Comparison of ENCODE assay signal across 8 cellular contexts in the genomic region with DNA sequence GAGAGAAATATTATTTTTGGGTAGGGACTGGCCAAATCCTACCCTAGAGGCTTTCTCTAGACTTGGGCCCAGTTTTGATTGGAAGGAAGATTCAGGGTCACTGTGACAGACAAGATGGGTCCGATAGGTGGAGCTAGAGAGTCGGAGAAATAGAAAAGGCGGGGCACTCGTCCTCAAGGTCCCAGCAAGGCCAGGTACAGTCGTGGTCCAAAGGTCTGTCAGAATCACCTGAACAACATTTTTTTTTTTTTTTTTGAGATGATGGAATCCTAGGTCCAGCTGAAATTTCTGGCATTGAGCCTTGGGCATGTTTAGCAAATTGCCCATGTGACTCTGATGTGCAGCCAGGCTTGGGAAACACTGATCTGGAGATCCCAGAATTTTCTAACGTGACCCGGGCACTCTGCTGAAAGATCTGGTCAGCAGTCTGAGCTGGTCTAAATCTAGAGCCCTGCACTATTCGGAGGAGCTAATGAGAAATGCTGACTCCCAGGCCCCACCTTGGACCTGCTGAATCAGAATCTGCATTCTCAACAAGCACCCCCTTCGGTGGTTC. TPM values are rescaled to one million over a fixed set of nuclear protein-coding genes. Genes with fewer than 3 reads are reported as not detected.
DNase-seq lines count a peak whose midpoint lies in the region; ATAC-seq and TF ChIP-seq lines count a peak whose summit lies in the region.

No MANE protein-coding gene starts in this region.

- no peaks in the 10 kb centered on the region for H3K9me3 Mint-ChIP-seq in GM23338
- no peaks in the 10 kb centered on the region for H3K9me3 Mint-ChIP-seq in activated T-helper 17 cell treated with anti-CD3 and anti-CD28 coated beads, Interleukin-2, amount 50 U/mL, for 72 hours

- H3K36me3 Mint-ChIP-seq in GM23338 (ENCODE audit: low read depth), result no peaks in the 10 kb centered on the region
- H3K36me3 Mint-ChIP-seq in activated T-helper 17 cell treated with anti-CD3 and anti-CD28 coated beads, Interleukin-2, amount 50 U/mL, for 72 hours (ENCODE audit: low read depth), result no peaks in the 10 kb centered on the region

- no peak overlapping the region for H3K27ac Mint-ChIP-seq in GM23338
- H3K27ac Mint-ChIP-seq in activated T-helper 17 cell treated with anti-CD3 and anti-CD28 coated beads, Interleukin-2, amount 50 U/mL, for 72 hours, result no peak overlapping the region

- 26% methylated on average over 9 of the region's 9 CpGs for WGBS in prostate gland

- peak; percentile 11 for DNase-seq in GDM1 (lab: John Stamatoyannopoulos, UW)
- peak; percentile 92 for DNase-seq in GM23338 (ENCODE audit: low spot score)
- DNase-seq in RWPE1 (ENCODE audit: low spot score), result peak; percentile 82
- peak; percentile 74 for DNase-seq in germinal center (ENCODE audit: low spot score)
- peak; percentile 67 for DNase-seq in prostate gland (ENCODE audit: low spot score)
- no peak for DNase-seq in occipital lobe (lab: John Stamatoyannopoulos, UW)

- POLR2A ChIA-PET in RWPE1 (lab: Yijun Ruan, JAX; ENCODE audit: low non-redundant PET), result no interaction called here

- no peaks in the 10 kb centered on the region for H3F3A ChIP-seq in GM23338 (replicated peaks; ENCODE audit: low read depth)
- no peaks in the 10 kb centered on the region for H3F3A ChIP-seq in Loucy (ENCODE audit: low read depth)

- H3K79me2 ChIP-seq in GM23338 (replicated peaks; ENCODE audit: insufficient read depth), result no peaks in the 10 kb centered on the region
- H3K79me2 ChIP-seq in Loucy (ENCODE audit: insufficient read depth, low read length), result no peaks in the 10 kb centered on the region

- H3K4me3 ChIP-seq in GM23338, result no peak overlapping the region
- no peak overlapping the region for H3K4me3 ChIP-seq in Loucy (ENCODE audit: low read length, poor library complexity, severe bottlenecking)
- H3K4me3 ChIP-seq in prostate gland, result no peak overlapping the region

- intact Hi-C loops in prostate gland (cut with DNase I), result loop anchor here (2.0 kb wide), 1 partner anchor 86 kb away; no protein-coding TSS in a partner anchor

- no peaks in the 10 kb centered on the region for H3K9me2 ChIP-seq in GM23338 (ENCODE audit: insufficient read depth)
- no peaks in the 10 kb centered on the region for H3K9me2 ChIP-seq in Loucy (replicated peaks; ENCODE audit: low read depth, low read length)

- H3K9me3 ChIP-seq in Loucy (ENCODE audit: insufficient read depth, low read depth, low read length), result no peaks in the 10 kb centered on the region
- H3K9me3 ChIP-seq in prostate gland, result no peaks in the 10 kb centered on the region

- H3K4me2 ChIP-seq in GM23338 (no peak overlapping the region), Loucy (ENCODE audit: low read depth, low read length, poor library complexity, severe bottlenecking) (no peak overlapping the region)

- peak; percentile 74 for ATAC-seq in GM23338
- ATAC-seq in activated T-helper 17 cell treated with anti-CD3 and anti-CD28 coated beads, Interleukin-2, amount 50 U/mL, for 72 hours (replicated peaks), result peak; percentile 78

- CTCF ChIA-PET in RWPE1 (lab: Yijun Ruan, JAX), result interaction anchor here (0.6 to 1.6 kb wide), 18 partner anchors 10 to 1699 kb away, joined by 3 to 9 read pairs (median 4); partner anchors contain the start of gene PDIA6

- peaks cover 7% of the 10 kb centered on the region for H3K4me1 Mint-ChIP-seq in GM23338
- H3K4me1 Mint-ChIP-seq in activated T-helper 17 cell treated with anti-CD3 and anti-CD28 coated beads, Interleukin-2, amount 50 U/mL, for 72 hours, result peaks cover 7% of the 10 kb centered on the region

- H2AFZ ChIP-seq in GM23338 (peak overlapping the region; percentile 14; the same call in 1 of the 2 replicates), Loucy (ENCODE audit: low read length) (peak overlapping the region; percentile 16; the same call in 1 of the 2 replicates)

- no peak for TF ChIP-seq POLR2A in prostate gland (IDR thresholded peaks at IDR 0.05)

- TF ChIP-seq CTCF in GM23338 (conservative IDR thresholded peaks at IDR 0.05; ENCODE audit: low read depth in 2 of 2), result peak; percentile 78 to 89
- peak; percentile 91 for TF ChIP-seq CTCF in Loucy (conservative IDR thresholded peaks at IDR 0.05; ENCODE audit: low read length)
- peak; percentile 90 for TF ChIP-seq CTCF in RWPE1 (conservative IDR thresholded peaks at IDR 0.05; ENCODE audit: low read depth)
- peak; percentile 62 to 72 (median 68) for TF ChIP-seq CTCF in prostate gland (IDR thresholded peaks at IDR 0.05)

- peaks cover 6% of the 10 kb centered on the region for H3K27me3 Mint-ChIP-seq in GM23338 (ENCODE audit: insufficient read depth, low read depth, poor library complexity)
- H3K27me3 Mint-ChIP-seq in activated T-helper 17 cell treated with anti-CD3 and anti-CD28 coated beads, Interleukin-2, amount 50 U/mL, for 72 hours, result no peaks in the 10 kb centered on the region

- no peak overlapping the region for H3K9ac ChIP-seq in Loucy (ENCODE audit: low read depth, low read length, poor library complexity, severe bottlenecking)

- H3K27ac ChIP-seq in GM23338 (ENCODE audit: low read depth), result no peak overlapping the region
- H3K27ac ChIP-seq in RWPE1, result no peak overlapping the region
- H3K27ac ChIP-seq in prostate gland, result no peak overlapping the region

- H3K4me1 ChIP-seq in GM23338 (ENCODE audit: insufficient read depth) (peaks cover 4% of the 10 kb centered on the region; the same call in 1 of the 2 replicates), Loucy (ENCODE audit: insufficient read depth, low read length, poor library complexity, severe bottlenecking) (peaks cover 6% of the 10 kb centered on the region), prostate gland (replicated peaks) (no peaks in the 10 kb centered on the region)

- no peak overlapping the region for H3K4me3 Mint-ChIP-seq in GM23338
- H3K4me3 Mint-ChIP-seq in activated T-helper 17 cell treated with anti-CD3 and anti-CD28 coated beads, Interleukin-2, amount 50 U/mL, for 72 hours, result no peak overlapping the region

- H3K27me3 ChIP-seq in GM23338 (ENCODE audit: insufficient read depth) (no peaks in the 10 kb centered on the region), Loucy (ENCODE audit: insufficient read depth, low read length, poor library complexity, severe bottlenecking) (no peaks in the 10 kb centered on the region), prostate gland (replicated peaks; ENCODE audit: insufficient read depth) (no peaks in the 10 kb centered on the region)

- H4K20me1 ChIP-seq in GM23338 (replicated peaks; ENCODE audit: insufficient read depth), result no peaks in the 10 kb centered on the region
- no peaks in the 10 kb centered on the region for H4K20me1 ChIP-seq in Loucy (ENCODE audit: insufficient read depth, low read length, poor library complexity, severe bottlenecking)

- H3K36me3 ChIP-seq in GM23338 (ENCODE audit: insufficient read depth) (no peaks in the 10 kb centered on the region), Loucy (ENCODE audit: insufficient read depth, low read length) (no peaks in the 10 kb centered on the region), prostate gland (no peaks in the 10 kb centered on the region)

TF ChIP-seq in GM23338, 12 proteins besides CTCF, POLR2A, EP300 and RAD21 (continues in another document):
- no peak for TF ChIP-seq CREB1 (CRISPR knock-in tag; IDR thresholded peaks at IDR 0.05; ENCODE audit: low read depth)
- no peak for TF ChIP-seq ZNF331 (CRISPR knock-in tag; IDR thresholded peaks at IDR 0.05; ENCODE audit: low read depth)
- TF ChIP-seq POLR2AphosphoS5 (IDR thresholded peaks at IDR 0.05; ENCODE audit: low read depth), result no peak
- no peak for TF ChIP-seq EZH2 (IDR thresholded peaks at IDR 0.05; ENCODE audit: low read depth, unreplicated experiment)

RNA-seq across cellular contexts. Expression of gene NTSR2, which starts 23.0 kb away (rescaled TPM):
- total RNA-seq in GM23338 (2014; rRNA removed; shearing (Covaris generic)), result 0.10 TPM in 1 of 2 replicates, not detected in the other
- polyA plus RNA-seq in GM23338 (2016; fragmentation: Nextera tagmentation; extraction: Ambion mirVana), result 0.17 TPM in 1 of 2 replicates, not detected in the other
- total RNA-seq in activated T-helper 17 cell treated with anti-CD3 and anti-CD28 coated beads, Interleukin-2, amount 50 U/mL, for 72 hours, result not detected
- total RNA-seq in prostate gland, result under 1 TPM in 1 of 2 donors, not detected in 1; 0.34 TPM
- 0.31 TPM for total RNA-seq in occipital lobe

RNA-seq across cellular contexts. Expression of gene LPIN1, which starts 53.4 kb away (rescaled TPM):
- 7.1 and 9.5 TPM in 2 replicates for total RNA-seq in GM23338 (2014; rRNA removed; shearing (Covaris generic))
- 4.4 and 5.4 TPM in 2 replicates for polyA plus RNA-seq in GM23338 (2016; fragmentation: Nextera tagmentation; extraction: Ambion mirVana)
- 10 to 100 TPM; 59.0 to 69.2 TPM for total RNA-seq in activated T-helper 17 cell treated with anti-CD3 and anti-CD28 coated beads, Interleukin-2, amount 50 U/mL, for 72 hours
- 10 to 100 TPM; 18.2 to 57.1 TPM for total RNA-seq in prostate gland
- 26.7 TPM for total RNA-seq in occipital lobe
